Comparison of ENCODE assay signal across 1 cellular context in the genomic region with DNA sequence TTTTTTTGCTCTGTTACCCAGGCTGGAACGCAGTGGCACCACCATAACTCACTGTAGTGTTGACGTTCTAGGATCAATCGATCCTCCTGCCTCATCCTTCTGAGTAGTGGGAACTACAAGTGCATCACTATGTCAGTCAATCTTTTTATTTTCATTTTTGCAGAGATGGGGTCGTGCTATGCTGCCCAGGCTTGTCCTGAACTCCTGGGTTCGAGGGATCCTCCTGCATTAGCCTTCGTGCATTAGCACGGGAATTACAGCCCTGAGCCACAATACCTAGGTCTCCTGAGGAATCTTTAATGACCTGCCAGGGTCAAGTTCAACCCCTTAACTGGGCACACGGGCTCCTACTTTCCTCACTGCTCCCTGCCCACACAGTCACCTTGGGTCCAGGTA.
TF ChIP-seq lines count a peak whose summit lies in the region.

No MANE protein-coding gene starts in this region.

TF ChIP-seq in K562, 482 proteins besides CTCF, POLR2A, EP300 and RAD21:
- no peak for TF ChIP-seq ZKSCAN1 (IDR thresholded peaks at IDR 0.05; ENCODE audit: low read depth, low read length)
- 0 out of 2 replicates have a peak, but pooled peaks have one; percentile 32 for TF ChIP-seq ZNF121 (CRISPR knock-in tag; conservative IDR thresholded peaks at IDR 0.05)
- TF ChIP-seq, protein P1, sequence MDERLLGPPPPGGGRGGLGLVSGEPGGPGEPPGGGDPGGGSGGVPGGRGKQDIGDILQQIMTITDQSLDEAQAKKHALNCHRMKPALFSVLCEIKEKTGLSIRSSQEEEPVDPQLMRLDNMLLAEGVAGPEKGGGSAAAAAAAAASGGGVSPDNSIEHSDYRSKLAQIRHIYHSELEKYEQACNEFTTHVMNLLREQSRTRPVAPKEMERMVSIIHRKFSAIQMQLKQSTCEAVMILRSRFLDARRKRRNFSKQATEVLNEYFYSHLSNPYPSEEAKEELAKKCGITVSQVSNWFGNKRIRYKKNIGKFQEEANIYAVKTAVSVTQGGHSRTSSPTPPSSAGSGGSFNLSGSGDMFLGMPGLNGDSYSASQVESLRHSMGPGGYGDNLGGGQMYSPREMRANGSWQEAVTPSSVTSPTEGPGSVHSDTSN (CRISPR knock-in tag; IDR thresholded peaks at IDR 0.05; ENCODE audit: low read depth): no peak
- TF ChIP-seq, protein P1 (tag; conservative IDR thresholded peaks at IDR 0.05; ENCODE audit: low read depth): 0 out of 2 replicates have a peak, but pooled peaks have one; percentile 11
- no peak for TF ChIP-seq EHMT2 (IDR thresholded peaks at IDR 0.05)
- no peak for TF ChIP-seq MEF2D (tag; conservative IDR thresholded peaks at IDR 0.05; ENCODE audit: low read depth)
- no peak for TF ChIP-seq STAT5B (CRISPR knock-in tag; IDR thresholded peaks at IDR 0.05)
